ENCODE assay signal across 15 cellular contexts in the genomic region with DNA sequence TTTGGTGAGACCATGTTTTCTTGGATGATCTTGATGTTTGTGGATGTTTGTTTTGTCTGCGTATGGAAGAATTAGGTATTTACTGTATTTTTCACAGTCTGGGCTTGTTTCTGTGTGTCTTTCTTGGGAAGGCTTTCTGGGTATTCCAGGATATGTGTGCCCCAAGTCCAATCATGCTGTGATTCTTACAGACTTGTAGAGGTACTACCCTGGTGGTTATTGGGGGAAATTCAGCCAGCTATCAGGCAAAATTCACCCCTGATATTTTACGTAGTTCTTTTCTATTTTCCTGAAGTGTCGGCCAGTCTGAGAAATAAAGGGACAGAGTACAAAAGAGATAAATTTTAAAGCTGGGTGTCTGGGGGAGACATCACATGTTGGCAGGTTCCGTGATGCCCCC. TPM values are rescaled to one million over a fixed set of nuclear protein-coding genes. Genes with fewer than 3 reads are reported as not detected.
A peak's percentile ranks its signal among the peaks of the same experiment; 100 is the strongest.
DNase-seq lines count a peak whose midpoint lies in the region; ATAC-seq and TF ChIP-seq lines count a peak whose summit lies in the region.
"Had no signal": no experiment of that assay in that cellular context is flagged by ENCODE, and none has a peak within 500 bp of the region (broad histone marks: within the 10 kb centered on the region; RNA-seq: fewer than 3 reads in every experiment).

No MANE protein-coding gene starts in this region.

- peaks cover 4% of the 10 kb centered on the region for H3K4me1 ChIP-seq in foreskin keratinocyte

- H3K27me3 Mint-ChIP-seq in CD14-positive monocyte (ENCODE audit: low read depth in 3 of 3) = peaks cover 0 to 16% (median 2%) of the 10 kb centered on the region in 3 donors
- H3K27me3 Mint-ChIP-seq in activated naive CD8-positive, alpha-beta T cell treated with anti-CD3 and anti-CD28 coated beads for 36 hours = peaks cover 11% of the 10 kb centered on the region

- no peaks in the 10 kb centered on the region for H3K27me3 ChIP-seq in foreskin keratinocyte
- H3K27me3 ChIP-seq: body of pancreas, heart right ventricle, neutrophil, SJCRH30 had no signal

- H3K27ac ChIP-seq in foreskin keratinocyte = no peak overlapping the region
- H3K27ac ChIP-seq: body of pancreas, heart right ventricle, neutrophil, SJCRH30 had no signal

- DNase-seq in CD14-positive monocyte (ENCODE audit: low spot score) (no peak), foreskin keratinocyte (no peak), T1000 (lab: John Stamatoyannopoulos, UW) (no peak), activated gamma-delta T cell (lab: John Stamatoyannopoulos, UW) (no peak)
- DNase-seq in activated naive CD8-positive, alpha-beta T cell treated with anti-CD3 and anti-CD28 coated beads for 36 hours = no peak
- DNase-seq: activated CD4-positive, CD25-positive, alpha-beta regulatory T cell; activated T-cell treated with anti-CD3 and anti-CD28 coated beads, Interleukin-2, amount 50 U/mL, for 1 hour; heart right ventricle; NCI-H2081; SJCRH30; small intestine had no signal

- peak; percentile 32 for TF ChIP-seq CTCF in CD14-positive monocyte (IDR thresholded peaks at IDR 0.05)
- TF ChIP-seq CTCF in GM12873 (IDR thresholded peaks at IDR 0.05; ENCODE audit: insufficient read depth, low read depth, low read length, missing control alignments) = peak; percentile 45
- peak; percentile 29 for TF ChIP-seq CTCF in foreskin keratinocyte (conservative IDR thresholded peaks at IDR 0.05)

- no peaks in the 10 kb centered on the region for H3K36me3 Mint-ChIP-seq in CD14-positive monocyte
- H3K36me3 Mint-ChIP-seq in activated naive CD8-positive, alpha-beta T cell treated with anti-CD3 and anti-CD28 coated beads for 36 hours = peaks cover 9% of the 10 kb centered on the region

- peaks cover 0 to 5% (median 0%) of the 10 kb centered on the region in 7 donors for H3K9me3 Mint-ChIP-seq in CD14-positive monocyte
- H3K9me3 Mint-ChIP-seq in activated naive CD8-positive, alpha-beta T cell treated with anti-CD3 and anti-CD28 coated beads for 36 hours = no peaks in the 10 kb centered on the region

- intact Hi-C loops in CD14-positive monocyte (cut with micrococcal nuclease) = no loop called here

- no peak overlapping the region for H3K4me3 Mint-ChIP-seq in CD14-positive monocyte
- H3K4me3 Mint-ChIP-seq in activated naive CD8-positive, alpha-beta T cell treated with anti-CD3 and anti-CD28 coated beads for 36 hours = no peak overlapping the region

- no peak overlapping the region for H3K27ac Mint-ChIP-seq in CD14-positive monocyte
- peak overlapping the region; percentile 1 for H3K27ac Mint-ChIP-seq in activated naive CD8-positive, alpha-beta T cell treated with anti-CD3 and anti-CD28 coated beads for 36 hours

- H3K4me1 Mint-ChIP-seq in CD14-positive monocyte = peaks cover 38% of the 10 kb centered on the region
- peaks cover 41% of the 10 kb centered on the region for H3K4me1 Mint-ChIP-seq in activated naive CD8-positive, alpha-beta T cell treated with anti-CD3 and anti-CD28 coated beads for 36 hours

- ATAC-seq in foreskin keratinocyte (no peak), GM21528 (IDR thresholded peaks at IDR 0.05; ENCODE audit: low FRiP score, unreplicated experiment) (no peak)
- ATAC-seq: body of pancreas, heart right ventricle had no signal

RNA-seq across cellular contexts. Expression of a gene that starts 33.4 kb away (rescaled TPM):
- 1 to 10 TPM in 1 of 2 donors, under 1 TPM in 1; 0.75 to 2.4 TPM for polyA plus RNA-seq in CD14-positive monocyte
- 1 to 10 TPM; 2.5 to 3.6 TPM for total RNA-seq in activated naive CD8-positive, alpha-beta T cell treated with anti-CD3 and anti-CD28 coated beads for 36 hours
- 21.9 and 24.6 TPM in 2 replicates for total RNA-seq in foreskin keratinocyte
- polyA plus RNA-seq in foreskin keratinocyte = 26.9 and 30.9 TPM in 2 replicates
